In the genomic region with DNA sequence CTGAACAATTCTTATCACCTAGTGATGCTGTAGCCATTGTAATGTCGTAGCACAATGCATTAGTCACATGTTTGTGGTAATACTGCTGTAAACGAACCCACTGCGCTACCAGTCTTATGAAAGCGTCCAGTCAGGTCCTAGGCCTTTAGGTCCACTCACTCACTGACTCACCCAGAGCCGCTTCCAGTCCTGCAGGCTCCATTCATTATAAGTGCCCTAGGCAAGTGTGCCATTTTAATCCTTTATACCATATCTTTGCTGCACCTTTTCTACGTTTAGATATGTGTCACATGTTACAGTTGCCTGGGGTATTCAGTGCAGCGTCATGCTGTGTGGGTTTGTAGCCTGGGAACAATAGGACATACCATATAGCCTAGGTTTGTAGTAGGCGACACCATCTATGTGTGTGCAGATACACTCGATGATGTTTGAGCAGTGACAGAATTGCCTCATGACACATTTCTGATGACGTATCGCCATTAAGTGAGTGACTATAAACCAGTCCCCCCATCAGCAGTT, we compare ENCODE assay signal across 1 cellular context.
TF ChIP-seq lines count a peak whose summit lies in the region.

No MANE protein-coding gene starts in this region.

TF ChIP-seq in IMR-90, 13 proteins besides CTCF, POLR2A, EP300 and RAD21 (continued from another document):
- TF ChIP-seq MAFK (IDR thresholded peaks at IDR 0.05; ENCODE audit: low read depth, low read length): peak; percentile 18; the same call in 1 of the 2 replicates
TF ChIP-seq in IMR-90: peak in this region for 5.
